Comparison of ENCODE assay signal across 8 cellular contexts in genomic region chr3:182979719-182980191, GRCh38. TPM values are rescaled to one million over a fixed set of nuclear protein-coding genes. Genes with fewer than 3 reads are reported as not detected.
DNase-seq lines count a peak whose midpoint lies in the region; FAIRE-seq and TF ChIP-seq lines count a peak whose summit lies in the region.

No MANE protein-coding gene starts in this region.

- no peaks in the 10 kb centered on the region for H3K9me3 Mint-ChIP-seq in activated CD4-positive, alpha-beta memory T cell treated with anti-CD3 and anti-CD28 coated beads for 36 hours
- H3K9me3 Mint-ChIP-seq in nephron, result no peaks in the 10 kb centered on the region

- peak overlapping the region; percentile 73 for H3K27ac Mint-ChIP-seq in activated CD4-positive, alpha-beta memory T cell treated with anti-CD3 and anti-CD28 coated beads for 36 hours
- H3K27ac Mint-ChIP-seq in nephron, result peak overlapping the region; percentile 82 to 97 (median 94)

- H3K4me3 Mint-ChIP-seq in activated CD4-positive, alpha-beta memory T cell treated with anti-CD3 and anti-CD28 coated beads for 36 hours, result peak overlapping the region; percentile 83
- peak overlapping the region; percentile 95 to 98 (median 98) for H3K4me3 Mint-ChIP-seq in nephron

- no peaks in the 10 kb centered on the region for H3K36me3 Mint-ChIP-seq in activated CD4-positive, alpha-beta memory T cell treated with anti-CD3 and anti-CD28 coated beads for 36 hours
- H3K36me3 Mint-ChIP-seq in nephron (ENCODE audit: low read depth), result no peaks in the 10 kb centered on the region

- peak overlapping the region; percentile 79 for H3K4me3 ChIP-seq in fibroblast of the aortic adventitia (ENCODE audit: low read depth, low read length)

- DNase-seq in NCI-H2196 (lab: John Stamatoyannopoulos, UW; ENCODE audit: unreplicated experiment), result peak; percentile 37
- DNase-seq in NCI-H2196 treated with DMSO at 0.1 percent for 48 hours (lab: John Stamatoyannopoulos, UW; ENCODE audit: unreplicated experiment), result no peak
- DNase-seq in HCEC 1CT, result peak; percentile 16
- peak; percentile 56 for DNase-seq in NAMALWA (ENCODE audit: low spot score)
- DNase-seq in activated CD4-positive, alpha-beta memory T cell treated with anti-CD3 and anti-CD28 coated beads for 36 hours, result peak; percentile 42
- no peak for DNase-seq in fibroblast of the aortic adventitia (ENCODE audit: low read depth)
- DNase-seq in D721Med (ENCODE audit: insufficient read length, low spot score), result no peak

- H3K4me1 Mint-ChIP-seq in activated CD4-positive, alpha-beta memory T cell treated with anti-CD3 and anti-CD28 coated beads for 36 hours (ENCODE audit: low read depth), result peaks cover 20% of the 10 kb centered on the region
- H3K4me1 Mint-ChIP-seq in nephron, result peaks cover 14% of the 10 kb centered on the region

- H3K27me3 Mint-ChIP-seq in activated CD4-positive, alpha-beta memory T cell treated with anti-CD3 and anti-CD28 coated beads for 36 hours, result no peaks in the 10 kb centered on the region
- no peaks in the 10 kb centered on the region for H3K27me3 Mint-ChIP-seq in nephron (ENCODE audit: low read depth)

- POLR2A ChIA-PET in activated CD4-positive, alpha-beta memory T cell treated with anti-CD3 and anti-CD28 coated beads for 36 hours (lab: Charles Lee), result interaction anchor here (1.0 kb wide), 1 partner anchor 11 kb away, joined by 4 read pairs; no protein-coding TSS in a partner anchor

- intact Hi-C loops in activated CD4-positive, alpha-beta memory T cell treated with anti-CD3 and anti-CD28 coated beads for 36 hours (cut with micrococcal nuclease), result loop anchor here (1.0 to 5.0 kb wide), 2 partner anchors 10 to 42 kb away; no protein-coding TSS in a partner anchor

- TF ChIP-seq CTCF in fibroblast of the aortic adventitia (IDR thresholded peaks at IDR 0.05; ENCODE audit: insufficient read depth, low read length) (no peak), nephron (IDR thresholded peaks at IDR 0.05; ENCODE audit: unreplicated experiment in 3 of 3) (no peak), D721Med (IDR thresholded peaks at IDR 0.05; ENCODE audit: insufficient read depth, missing control alignments) (no peak)

- no peak for FAIRE-seq in D721Med (lab: Jason Lieb, UNC)

- CTCF ChIA-PET in activated CD4-positive, alpha-beta memory T cell treated with anti-CD3 and anti-CD28 coated beads for 36 hours (lab: Charles Lee), result interaction anchor here (1.8 to 2.0 kb wide), 2 partner anchors 9 to 70 kb away, joined by 4 to 8 read pairs; no protein-coding TSS in a partner anchor

RNA-seq across cellular contexts. Expression of gene DCUN1D1, which starts 0.6 kb away (rescaled TPM):
- total RNA-seq in activated CD4-positive, alpha-beta memory T cell treated with anti-CD3 and anti-CD28 coated beads for 36 hours, result 10 to 100 TPM; 47.5 to 53.5 TPM
- 33.8 and 49.5 TPM in 2 replicates for total RNA-seq in fibroblast of the aortic adventitia (ENCODE audit: low replicate concordance)

Comparison
In these comparisons a context has a peak if more than half of its experiments do, and no peak if none do; other contexts are left out.
1. DNase-seq: peak in NCI-H2196 (single experiment), HCEC 1CT (single experiment), NAMALWA (single experiment) and activated CD4-positive, alpha-beta memory T cell treated with anti-CD3 and anti-CD28 coated beads for 36 hours (single experiment); none in NCI-H2196 treated with DMSO at 0.1 percent for 48 hours (single experiment), fibroblast of the aortic adventitia (single experiment) and D721Med (single experiment).